In genomic region chr19:43489979-43490599, GRCh38 we compare ENCODE assay signal across 1 cellular context.
TF ChIP-seq lines count a peak whose summit lies in the region.

No MANE protein-coding gene starts in this region.

TF ChIP-seq in HepG2, 621 proteins besides CTCF, POLR2A, EP300 and RAD21:
- TF ChIP-seq MIER2 (CRISPR knock-in tag; IDR thresholded peaks at IDR 0.05), result no peak
- TF ChIP-seq MAFG (CRISPR knock-in tag; IDR thresholded peaks at IDR 0.05), result no peak
- TF ChIP-seq ZNF253 (CRISPR knock-in tag; IDR thresholded peaks at IDR 0.05; ENCODE audit: borderline replicate concordance), result no peak
- TF ChIP-seq, protein P1, sequence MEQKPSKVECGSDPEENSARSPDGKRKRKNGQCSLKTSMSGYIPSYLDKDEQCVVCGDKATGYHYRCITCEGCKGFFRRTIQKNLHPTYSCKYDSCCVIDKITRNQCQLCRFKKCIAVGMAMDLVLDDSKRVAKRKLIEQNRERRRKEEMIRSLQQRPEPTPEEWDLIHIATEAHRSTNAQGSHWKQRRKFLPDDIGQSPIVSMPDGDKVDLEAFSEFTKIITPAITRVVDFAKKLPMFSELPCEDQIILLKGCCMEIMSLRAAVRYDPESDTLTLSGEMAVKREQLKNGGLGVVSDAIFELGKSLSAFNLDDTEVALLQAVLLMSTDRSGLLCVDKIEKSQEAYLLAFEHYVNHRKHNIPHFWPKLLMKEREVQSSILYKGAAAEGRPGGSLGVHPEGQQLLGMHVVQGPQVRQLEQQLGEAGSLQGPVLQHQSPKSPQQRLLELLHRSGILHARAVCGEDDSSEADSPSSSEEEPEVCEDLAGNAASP (CRISPR knock-in tag; IDR thresholded peaks at IDR 0.05; ENCODE audit: borderline replicate concordance), result no peak
- TF ChIP-seq, protein P2, sequence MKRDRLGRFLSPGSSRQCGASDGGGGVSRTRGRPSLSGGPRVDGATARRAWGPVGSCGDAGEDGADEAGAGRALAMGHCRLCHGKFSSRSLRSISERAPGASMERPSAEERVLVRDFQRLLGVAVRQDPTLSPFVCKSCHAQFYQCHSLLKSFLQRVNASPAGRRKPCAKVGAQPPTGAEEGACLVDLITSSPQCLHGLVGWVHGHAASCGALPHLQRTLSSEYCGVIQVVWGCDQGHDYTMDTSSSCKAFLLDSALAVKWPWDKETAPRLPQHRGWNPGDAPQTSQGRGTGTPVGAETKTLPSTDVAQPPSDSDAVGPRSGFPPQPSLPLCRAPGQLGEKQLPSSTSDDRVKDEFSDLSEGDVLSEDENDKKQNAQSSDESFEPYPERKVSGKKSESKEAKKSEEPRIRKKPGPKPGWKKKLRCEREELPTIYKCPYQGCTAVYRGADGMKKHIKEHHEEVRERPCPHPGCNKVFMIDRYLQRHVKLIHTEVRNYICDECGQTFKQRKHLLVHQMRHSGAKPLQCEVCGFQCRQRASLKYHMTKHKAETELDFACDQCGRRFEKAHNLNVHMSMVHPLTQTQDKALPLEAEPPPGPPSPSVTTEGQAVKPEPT (CRISPR knock-in tag; IDR thresholded peaks at IDR 0.05; ENCODE audit: low read depth), result no peak
- no peak for TF ChIP-seq MLX (CRISPR knock-in tag; IDR thresholded peaks at IDR 0.05)
- peak; percentile 46; the same call in 1 of the 2 replicates for TF ChIP-seq ZNF121 (CRISPR knock-in tag; IDR thresholded peaks at IDR 0.05)
- TF ChIP-seq, protein P3, sequence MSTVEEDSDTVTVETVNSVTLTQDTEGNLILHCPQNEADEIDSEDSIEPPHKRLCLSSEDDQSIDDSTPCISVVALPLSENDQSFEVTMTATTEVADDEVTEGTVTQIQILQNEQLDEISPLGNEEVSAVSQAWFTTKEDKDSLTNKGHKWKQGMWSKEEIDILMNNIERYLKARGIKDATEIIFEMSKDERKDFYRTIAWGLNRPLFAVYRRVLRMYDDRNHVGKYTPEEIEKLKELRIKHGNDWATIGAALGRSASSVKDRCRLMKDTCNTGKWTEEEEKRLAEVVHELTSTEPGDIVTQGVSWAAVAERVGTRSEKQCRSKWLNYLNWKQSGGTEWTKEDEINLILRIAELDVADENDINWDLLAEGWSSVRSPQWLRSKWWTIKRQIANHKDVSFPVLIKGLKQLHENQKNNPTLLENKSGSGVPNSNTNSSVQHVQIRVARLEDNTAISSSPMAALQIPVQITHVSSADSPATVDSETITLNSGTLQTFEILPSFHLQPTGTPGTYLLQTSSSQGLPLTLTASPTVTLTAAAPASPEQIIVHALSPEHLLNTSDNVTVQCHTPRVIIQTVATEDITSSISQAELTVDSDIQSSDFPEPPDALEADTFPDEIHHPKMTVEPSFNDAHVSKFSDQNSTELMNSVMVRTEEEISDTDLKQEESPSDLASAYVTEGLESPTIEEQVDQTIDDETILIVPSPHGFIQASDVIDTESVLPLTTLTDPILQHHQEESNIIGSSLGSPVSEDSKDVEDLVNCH (CRISPR knock-in tag; IDR thresholded peaks at IDR 0.05), result no peak
- no peak for TF ChIP-seq ZNF138 (CRISPR knock-in tag; IDR thresholded peaks at IDR 0.05; ENCODE audit: low read depth)
